Comparison of ENCODE assay signal across 11 cellular contexts in the genomic region with DNA sequence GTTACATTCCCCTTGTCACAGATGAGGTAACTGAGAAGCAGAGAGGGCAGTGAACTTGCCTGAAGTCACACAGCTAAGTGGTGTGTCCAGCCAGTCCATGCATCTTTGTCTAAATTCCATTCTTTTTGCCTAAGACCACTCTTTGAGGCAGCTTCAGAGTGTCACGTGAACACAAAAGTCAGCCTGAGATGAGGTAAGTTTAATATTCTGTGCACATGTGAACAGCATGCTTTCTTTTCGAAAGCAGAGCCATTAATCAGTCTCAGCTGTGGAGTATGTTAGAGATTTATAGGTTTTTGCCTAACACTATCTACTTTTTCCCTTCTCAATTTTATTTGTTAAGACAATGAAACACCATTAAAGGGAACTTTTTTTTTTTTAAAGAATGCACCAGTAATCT. TPM values are rescaled to one million over a fixed set of nuclear protein-coding genes. Genes with fewer than 3 reads are reported as not detected.
DNase-seq lines count a peak whose midpoint lies in the region; ATAC-seq and TF ChIP-seq lines count a peak whose summit lies in the region.
"Had no signal": no experiment of that assay in that cellular context is flagged by ENCODE, and none has a peak within 500 bp of the region (broad histone marks: within the 10 kb centered on the region; RNA-seq: fewer than 3 reads in every experiment).

No MANE protein-coding gene starts in this region.

- no peaks in the 10 kb centered on the region for H3K9me3 ChIP-seq in left ventricle myocardium inferior (replicated peaks)
- no peaks in the 10 kb centered on the region for H3K9me3 ChIP-seq in esophagus muscularis mucosa
- H3K9me3 ChIP-seq in neural progenitor cell (ENCODE audit: low read depth) = no peaks in the 10 kb centered on the region
- no peaks in the 10 kb centered on the region for H3K9me3 ChIP-seq in uterus

- H3K4me1 ChIP-seq in left ventricle myocardium inferior (peaks cover 50% of the 10 kb centered on the region), esophagus muscularis mucosa (peaks cover 43 to 77% (median 72%) of the 10 kb centered on the region in 4 donors), neural progenitor cell (no peaks in the 10 kb centered on the region), uterus (peaks cover 17 to 32% of the 10 kb centered on the region in 2 donors)

- no peaks in the 10 kb centered on the region for H3F3A ChIP-seq in neural progenitor cell (ENCODE audit: low read depth)

- H3K4me3 ChIP-seq in left ventricle myocardium inferior = no peak overlapping the region
- no peak overlapping the region for H3K4me3 ChIP-seq in esophagus muscularis mucosa
- no peak overlapping the region for H3K4me3 ChIP-seq in neural progenitor cell
- no peak overlapping the region for H3K4me3 ChIP-seq in uterus

- H3K9ac ChIP-seq in neural progenitor cell = no peak overlapping the region

- H4K20me1 ChIP-seq in neural progenitor cell (ENCODE audit: low read depth) = peaks cover 40% of the 10 kb centered on the region

- TF ChIP-seq EP300 in esophagus muscularis mucosa (IDR thresholded peaks at IDR 0.05) = no peak

- H3K79me2 ChIP-seq in neural progenitor cell (ENCODE audit: low read depth) = peaks cover 5% of the 10 kb centered on the region

- ATAC-seq in left cardiac atrium = no peak
- no peak for ATAC-seq in HG02970 (IDR thresholded peaks at IDR 0.05; ENCODE audit: low FRiP score, unreplicated experiment)

- intact Hi-C loops in left ventricle myocardium inferior (cut with micrococcal nuclease) (no loop called here), left cardiac atrium (cut with DNase I) (no loop called here), esophagus muscularis mucosa (cut with DNase I) (no loop called here), uterus (cut with DNase I; ENCODE audit: low total_unique reads) (no loop called here)

- H3K36me3 ChIP-seq in left ventricle myocardium inferior (no peaks in the 10 kb centered on the region), esophagus muscularis mucosa (peaks cover 0 to 8% (median 3%) of the 10 kb centered on the region in 4 donors), neural progenitor cell (no peaks in the 10 kb centered on the region), uterus (no peaks in the 10 kb centered on the region)

- H3K4me2 ChIP-seq in neural progenitor cell = no peak overlapping the region

- H3K27ac ChIP-seq in left ventricle myocardium inferior (replicated peaks) = peak overlapping the region; percentile 78
- H3K27ac ChIP-seq in esophagus muscularis mucosa (replicated peaks in 1 of 4) = peak overlapping the region; percentile 78 to 92 (median 84)
- H3K27ac ChIP-seq in neural progenitor cell = peak overlapping the region; percentile 1
- peak overlapping the region; percentile 93 to 95 for H3K27ac ChIP-seq in uterus

- no peaks in the 10 kb centered on the region for H3K9me3 Mint-ChIP-seq in neural progenitor cell

- H3K4me3 Mint-ChIP-seq in neural progenitor cell = no peak overlapping the region
- H3K4me3 Mint-ChIP-seq: T-helper 17 cell had no signal

- peaks cover 3% of the 10 kb centered on the region for H3K27me3 Mint-ChIP-seq in neural progenitor cell (ENCODE audit: insufficient read depth, low read depth)

- no peak overlapping the region for H2AFZ ChIP-seq in neural progenitor cell (replicated peaks)

- no peak for TF ChIP-seq CTCF in left ventricle myocardium inferior (IDR thresholded peaks at IDR 0.05; ENCODE audit: borderline replicate concordance)
- TF ChIP-seq CTCF in esophagus muscularis mucosa (IDR thresholded peaks at IDR 0.05) = no peak
- no peak for TF ChIP-seq CTCF in neural progenitor cell (IDR thresholded peaks at IDR 0.05)
- no peak for TF ChIP-seq CTCF in uterus (IDR thresholded peaks at IDR 0.05)

- TF ChIP-seq POLR2A in esophagus muscularis mucosa (IDR thresholded peaks at IDR 0.05; ENCODE audit: low read depth) = no peak
- peak in 1 of 2 donors; percentile 15 for TF ChIP-seq POLR2A in uterus (IDR thresholded peaks at IDR 0.05)

- no peak for DNase-seq in left ventricle myocardium inferior
- no peak for DNase-seq in left cardiac atrium
- DNase-seq in esophagus muscularis mucosa (ENCODE audit: extremely low spot score) = no peak
- no peak for DNase-seq in neural progenitor cell (ENCODE audit: low spot score)
- peak in 1 of 2 donors; percentile 75 for DNase-seq in uterus
- DNase-seq in activated CD4-positive, alpha-beta T cell treated with anti-CD3 and anti-CD28 coated beads, Interleukin-2, amount 50 U/mL, for 4 hours = no peak
- DNase-seq in NCI-H2029 (lab: John Stamatoyannopoulos, UW) = no peak
- DNase-seq: activated effector memory CD4-positive, alpha-beta T cell treated with anti-CD3 and anti-CD28 coated beads, Interleukin-2, amount 50 U/mL, for 16 hours; DND-41; T-helper 17 cell had no signal

- no peak overlapping the region for H3K27ac Mint-ChIP-seq in neural progenitor cell
- H3K27ac Mint-ChIP-seq: T-helper 17 cell had no signal

- H3K27me3 ChIP-seq in left ventricle myocardium inferior (ENCODE audit: low read depth) = no peaks in the 10 kb centered on the region
- no peaks in the 10 kb centered on the region for H3K27me3 ChIP-seq in esophagus muscularis mucosa
- no peaks in the 10 kb centered on the region for H3K27me3 ChIP-seq in neural progenitor cell
- no peaks in the 10 kb centered on the region for H3K27me3 ChIP-seq in uterus

- 25% methylated on average over 2 of the region's 2 CpGs for WGBS in esophagus muscularis mucosa

- peaks cover 32% of the 10 kb centered on the region for H3K4me1 Mint-ChIP-seq in neural progenitor cell
- H3K4me1 Mint-ChIP-seq: T-helper 17 cell had no signal

- H3K36me3 Mint-ChIP-seq in neural progenitor cell = peaks cover 11% of the 10 kb centered on the region

RNA-seq across cellular contexts. Expression of a gene that starts 43.5 kb away (rescaled TPM):
- total RNA-seq in left ventricle myocardium inferior (5.2 TPM), left cardiac atrium (10 to 100 TPM in 1 of 2 donors, 1 to 10 TPM in 1; 10.0 to 15.3 TPM), esophagus muscularis mucosa (10 to 100 TPM; 41.5 to 66.5 (median 49.2) TPM), neural progenitor cell (ENCODE audit: low replicate concordance) (27.3 and 46.3 TPM in 2 replicates), uterus (10 to 100 TPM; 26.1 to 82.6 (median 31.0) TPM)

Comparison
In these comparisons a context has a peak if more than half of its experiments do, and no peak if none do; other contexts are left out.
1. H3K27ac ChIP-seq: peak in every context shown above with its lines; median percentile 94 in uterus; 84 in esophagus muscularis mucosa; 78 in left ventricle myocardium inferior; 1 in neural progenitor cell.